In genomic region chr2:85867556-85868292, GRCh38 we compare ENCODE assay signal across 19 cellular contexts.
"Had no signal": no experiment of that assay in that cellular context is flagged by ENCODE, and none has a peak within 500 bp of the region (broad histone marks: within the 10 kb centered on the region; RNA-seq: fewer than 3 reads in every experiment).

No MANE protein-coding gene starts in this region.

- H3K4me3 ChIP-seq: cardiac muscle cell, esophagus squamous epithelium, heart right ventricle, smooth muscle cell, stomach had no signal

- H3K27me3 Mint-ChIP-seq: activated CD8-positive, alpha-beta T cell treated with anti-CD3 and anti-CD28 coated beads for 36 hours; dendritic cell treated with granulocyte-macrophage colony-stimulating factor and Interleukin-4, amounts not matched to agents 40 ng/mL and 50 ng/mL, for 4 days; type B pancreatic cell had no signal

- H3K27ac Mint-ChIP-seq: activated CD8-positive, alpha-beta T cell treated with anti-CD3 and anti-CD28 coated beads for 36 hours; dendritic cell treated with granulocyte-macrophage colony-stimulating factor and Interleukin-4, amounts not matched to agents 40 ng/mL and 50 ng/mL, for 4 days; nephron; type B pancreatic cell had no signal

- H3K36me3 Mint-ChIP-seq: type B pancreatic cell had no signal

- H3K4me1 ChIP-seq: parathyroid adenoma had no signal

- H3K27ac ChIP-seq: cardiac muscle cell, esophagus squamous epithelium, heart right ventricle, parathyroid adenoma, stomach had no signal

- H3K9me3 Mint-ChIP-seq: activated CD8-positive, alpha-beta T cell treated with anti-CD3 and anti-CD28 coated beads for 36 hours; activated T-cell treated with anti-CD3 and anti-CD28 coated beads, Interleukin-2, amount 50 U/mL, for 4 hours; dendritic cell treated with granulocyte-macrophage colony-stimulating factor and Interleukin-4, amounts not matched to agents 40 ng/mL and 50 ng/mL, for 4 days; immature natural killer cell; nephron; type B pancreatic cell had no signal

- H3K4me3 Mint-ChIP-seq: activated CD8-positive, alpha-beta T cell treated with anti-CD3 and anti-CD28 coated beads for 36 hours; activated T-cell treated with anti-CD3 and anti-CD28 coated beads, Interleukin-2, amount 50 U/mL, for 4 hours; dendritic cell treated with granulocyte-macrophage colony-stimulating factor and Interleukin-4, amounts not matched to agents 40 ng/mL and 50 ng/mL, for 4 days; immature natural killer cell; nephron; type B pancreatic cell had no signal

- ATAC-seq: activated CD8-positive, alpha-beta T cell treated with anti-CD3 and anti-CD28 coated beads for 36 hours; activated T-cell treated with anti-CD3 and anti-CD28 coated beads, Interleukin-2, amount 50 U/mL, for 4 hours; heart right ventricle; left ventricle myocardium superior; sciatic nerve had no signal

- H3K9me3 ChIP-seq: esophagus squamous epithelium, heart right ventricle, stomach had no signal

- H3K36me3 ChIP-seq: cardiac muscle cell, esophagus squamous epithelium had no signal

- H3K27me3 ChIP-seq: cardiac muscle cell, esophagus squamous epithelium, heart right ventricle, stomach had no signal

- DNase-seq: activated CD4-positive, alpha-beta T cell treated with anti-CD3 and anti-CD28 coated beads for 48 hours; activated CD8-positive, alpha-beta T cell treated with anti-CD3 and anti-CD28 coated beads for 36 hours; activated naive CD4-positive, alpha-beta T cell treated with anti-CD3 and anti-CD28 coated beads, Interleukin-2, amount 50 U/mL, for 16 hours; activated T-cell treated with anti-CD3 and anti-CD28 coated beads, Interleukin-2, amount 50 U/mL, for 4 hours; effector CD8-positive, alpha-beta T cell; esophagus squamous epithelium; heart right ventricle; immature natural killer cell; left ventricle myocardium superior; mesenchymal stem cell; stimulated activated CD4-positive, alpha-beta T cell treated with anti-CD3 and anti-CD28 coated beads, Interleukin-4, amount 100 ng/mL, for 1 hour; stomach had no signal
